Comparison of ENCODE assay signal across 8 cellular contexts in the genomic region with DNA sequence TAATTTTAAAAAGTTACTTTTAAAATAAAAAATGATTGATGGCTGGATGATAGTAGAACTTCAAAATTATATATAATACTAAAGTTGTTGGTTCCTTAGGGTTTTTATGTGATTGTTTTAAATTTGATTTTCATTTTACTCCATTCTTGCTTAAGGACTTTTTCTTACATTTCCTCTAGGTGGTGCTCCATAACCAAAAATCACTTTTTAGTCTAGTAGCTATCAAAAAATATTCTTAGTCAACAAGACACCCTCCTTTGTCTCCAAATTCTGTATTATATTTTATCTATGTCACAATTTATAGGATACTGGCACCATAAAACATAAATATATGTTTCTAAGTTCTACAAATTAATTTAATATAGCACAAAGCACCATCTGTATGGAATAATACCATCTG.
A peak's percentile ranks its signal among the peaks of the same experiment; 100 is the strongest.
DNase-seq lines count a peak whose midpoint lies in the region; ATAC-seq and TF ChIP-seq lines count a peak whose summit lies in the region.

No MANE protein-coding gene starts in this region.

- CTCF ChIA-PET in BJ (lab: Yijun Ruan, JAX): interaction anchor here (1.0 kb wide), 1 partner anchor 501 kb away, joined by 4 read pairs; no protein-coding TSS in a partner anchor

- H3K27ac Mint-ChIP-seq in stimulated activated naive CD8-positive, alpha-beta T cell treated with anti-CD3 and anti-CD28 coated beads, Interleukin-15, amount 100 ng/mL, for 72 hours: no peak overlapping the region

- H3K27ac ChIP-seq in transverse colon (no peak overlapping the region), uterus (no peak overlapping the region)

- in situ Hi-C loops in transverse colon (cut with MboI; ENCODE audit: low pct_ligation_motif_present in 1 of 4, low pct_unique_long_range_greater_than_20kb in 1 of 4, low sequenced_read_pairs in 3 of 4): no loop called here

- H3K27me3 Mint-ChIP-seq in stimulated activated naive CD8-positive, alpha-beta T cell treated with anti-CD3 and anti-CD28 coated beads, Interleukin-15, amount 100 ng/mL, for 72 hours: no peaks in the 10 kb centered on the region

- H3K36me3 ChIP-seq in BJ (ENCODE audit: control insufficient read depth, insufficient read depth, low read length): no peaks in the 10 kb centered on the region
- no peaks in the 10 kb centered on the region for H3K36me3 ChIP-seq in transverse colon
- H3K36me3 ChIP-seq in uterus: no peaks in the 10 kb centered on the region

- peak; percentile 66 for ATAC-seq in GM19455 (IDR thresholded peaks at IDR 0.05; ENCODE audit: unreplicated experiment)
- ATAC-seq in stimulated activated naive CD8-positive, alpha-beta T cell treated with anti-CD3 and anti-CD28 coated beads, Interleukin-15, amount 100 ng/mL, for 72 hours: no peak

- DNase-seq in BJ (ENCODE audit: low read depth) (no peak), OCI-M1 (lab: John Stamatoyannopoulos, UW) (peak; percentile 57), fibroblast of the aortic adventitia (ENCODE audit: low read depth) (peak; percentile 68), transverse colon (no peak), uterus (no peak)
- DNase-seq in stimulated activated naive CD8-positive, alpha-beta T cell treated with anti-CD3 and anti-CD28 coated beads, Interleukin-15, amount 100 ng/mL, for 72 hours: no peak
- no peak for DNase-seq in stimulated activated CD4-positive, alpha-beta T cell treated with anti-CD3 and anti-CD28 coated beads, Interleukin-1b, Interleukin-23, amount 100 ng/mL, for 48 hours

- H3K4me3 Mint-ChIP-seq in stimulated activated naive CD8-positive, alpha-beta T cell treated with anti-CD3 and anti-CD28 coated beads, Interleukin-15, amount 100 ng/mL, for 72 hours: no peak overlapping the region

- intact Hi-C loops in transverse colon (cut with DNase I; ENCODE audit: low total_unique reads): no loop called here
- intact Hi-C loops in uterus (cut with DNase I; ENCODE audit: low total_unique reads): no loop called here

- no peaks in the 10 kb centered on the region for H3K9me3 Mint-ChIP-seq in stimulated activated naive CD8-positive, alpha-beta T cell treated with anti-CD3 and anti-CD28 coated beads, Interleukin-15, amount 100 ng/mL, for 72 hours

- H3K4me1 ChIP-seq in transverse colon: no peaks in the 10 kb centered on the region
- no peaks in the 10 kb centered on the region for H3K4me1 ChIP-seq in uterus

- H3K4me3 ChIP-seq in BJ (ENCODE audit: low read depth, low read length): no peak overlapping the region
- no peak overlapping the region for H3K4me3 ChIP-seq in fibroblast of the aortic adventitia (ENCODE audit: low read depth, low read length)
- H3K4me3 ChIP-seq in transverse colon: no peak overlapping the region
- no peak overlapping the region for H3K4me3 ChIP-seq in uterus

- TF ChIP-seq CTCF in BJ (IDR thresholded peaks at IDR 0.05; ENCODE audit: insufficient read depth, low read depth, low read length): peak; percentile 31; the same call in 1 of the 2 replicates
- peak; percentile 48 for TF ChIP-seq CTCF in fibroblast of the aortic adventitia (IDR thresholded peaks at IDR 0.05; ENCODE audit: insufficient read depth, low read length)
- peak in 3 of 5 experiments; percentile 27 to 36 (median 34) for TF ChIP-seq CTCF in transverse colon (IDR thresholded peaks at IDR 0.05)
- peak in 2 of 4 experiments; percentile 26 to 27 for TF ChIP-seq CTCF in uterus (IDR thresholded peaks at IDR 0.05)

- TF ChIP-seq EP300 in transverse colon (IDR thresholded peaks at IDR 0.05; ENCODE audit: low read depth): no peak

- TF ChIP-seq POLR2A in transverse colon (IDR thresholded peaks at IDR 0.05) (no peak), uterus (IDR thresholded peaks at IDR 0.05) (no peak)

- POLR2A ChIA-PET in BJ (lab: Charles Lee): no interaction called here

- no peaks in the 10 kb centered on the region for H3K4me1 Mint-ChIP-seq in stimulated activated naive CD8-positive, alpha-beta T cell treated with anti-CD3 and anti-CD28 coated beads, Interleukin-15, amount 100 ng/mL, for 72 hours

- no peaks in the 10 kb centered on the region for H3K27me3 ChIP-seq in BJ (ENCODE audit: control insufficient read depth, insufficient read depth, low read length)
- no peaks in the 10 kb centered on the region for H3K27me3 ChIP-seq in transverse colon
- no peaks in the 10 kb centered on the region for H3K27me3 ChIP-seq in uterus

- H3K9me3 ChIP-seq in transverse colon (no peaks in the 10 kb centered on the region), uterus (no peaks in the 10 kb centered on the region)

Comparison
In these comparisons a context has a peak if more than half of its experiments do, and no peak if none do; other contexts are left out.
1. DNase-seq: peak in OCI-M1 (single experiment) and fibroblast of the aortic adventitia (single experiment); none in BJ (single experiment), transverse colon (single experiment), stimulated activated naive CD8-positive, alpha-beta T cell treated with anti-CD3 and anti-CD28 coated beads, Interleukin-15, amount 100 ng/mL, for 72 hours (0 of 2), stimulated activated CD4-positive, alpha-beta T cell treated with anti-CD3 and anti-CD28 coated beads, Interleukin-1b, Interleukin-23, amount 100 ng/mL, for 48 hours (single experiment) and uterus (0 of 2).